Comparison of ENCODE assay signal across 21 cellular contexts in genomic region chr6:105199711-105200110, GRCh38. TPM values are rescaled to one million over a fixed set of nuclear protein-coding genes. Genes with fewer than 3 reads are reported as not detected.
DNase-seq lines count a peak whose midpoint lies in the region; ATAC-seq and TF ChIP-seq lines count a peak whose summit lies in the region.
"Had no signal": no experiment of that assay in that cellular context is flagged by ENCODE, and none has a peak within 500 bp of the region (broad histone marks: within the 10 kb centered on the region; RNA-seq: fewer than 3 reads in every experiment).

No MANE protein-coding gene starts in this region.

- H3K4me1 Mint-ChIP-seq in chondrocyte (ENCODE audit: low read depth), result peaks cover 23% of the 10 kb centered on the region
- no peaks in the 10 kb centered on the region for H3K4me1 Mint-ChIP-seq in endothelial cell (ENCODE audit: unreplicated experiment)
- H3K4me1 Mint-ChIP-seq: GM23338 had no signal

- H3K9me3 Mint-ChIP-seq in chondrocyte (ENCODE audit: low read depth) (peaks cover 3% of the 10 kb centered on the region), endothelial cell (ENCODE audit: unreplicated experiment) (no peaks in the 10 kb centered on the region)

- no peaks in the 10 kb centered on the region for H3K36me3 ChIP-seq in right atrium auricular region
- H3K36me3 ChIP-seq in skeletal muscle satellite cell (ENCODE audit: insufficient read depth, low read length), result no peaks in the 10 kb centered on the region
- H3K36me3 ChIP-seq: MG63 had no signal

- H3K27me3 ChIP-seq in right atrium auricular region (no peaks in the 10 kb centered on the region), skeletal muscle satellite cell (ENCODE audit: control insufficient read depth, insufficient read depth, low read length) (no peaks in the 10 kb centered on the region)
- H3K27me3 ChIP-seq: MG63 had no signal

- peak overlapping the region in 1 of 2 donors; percentile 56 for H3K27ac ChIP-seq in right atrium auricular region

- no peaks in the 10 kb centered on the region for H3K36me3 Mint-ChIP-seq in chondrocyte (ENCODE audit: low read depth)
- H3K36me3 Mint-ChIP-seq in endothelial cell (ENCODE audit: low read depth, unreplicated experiment), result no peaks in the 10 kb centered on the region

- TF ChIP-seq CTCF in right atrium auricular region (IDR thresholded peaks at IDR 0.05) (no peak), chondrocyte (IDR thresholded peaks at IDR 0.05) (no peak), endothelial cell (IDR thresholded peaks at IDR 0.05; ENCODE audit: unreplicated experiment) (no peak)

- no peak overlapping the region for H3K4me3 ChIP-seq in right atrium auricular region
- no peak overlapping the region for H3K4me3 ChIP-seq in skeletal muscle satellite cell (ENCODE audit: low read length)
- H3K4me3 ChIP-seq: GM23338, MG63 had no signal

- H3K4me1 ChIP-seq in right atrium auricular region (no peaks in the 10 kb centered on the region), skeletal muscle satellite cell (ENCODE audit: control insufficient read depth, insufficient read depth, low read length) (peaks cover 12% of the 10 kb centered on the region)

- H3K27me3 Mint-ChIP-seq in chondrocyte (ENCODE audit: low read depth), result no peaks in the 10 kb centered on the region
- no peaks in the 10 kb centered on the region for H3K27me3 Mint-ChIP-seq in endothelial cell (ENCODE audit: unreplicated experiment)

- H3K4me2 ChIP-seq in skeletal muscle satellite cell (ENCODE audit: low read length), result peak overlapping the region; percentile 32
- H3K4me2 ChIP-seq: GM23338 had no signal

- DNase-seq in Right ventricle myocardium inferior (ENCODE audit: missing footprints) (peak; percentile 78), right atrium auricular region (ENCODE audit: low spot score) (no peak), chondrocyte (ENCODE audit: low spot score) (no peak), left ventricle myocardium superior (peak; percentile 85), endothelial cell (ENCODE audit: low spot score) (no peak), cerebellar nuclear complex (lab: John Stamatoyannopoulos, UW) (no peak)
- no peak for DNase-seq in activated naive CD4-positive, alpha-beta T cell treated with anti-CD3 and anti-CD28 coated beads, Interleukin-2, amount 50 U/mL, for 16 hours
- DNase-seq: AML-193, COR-L47, EL, KG1, MG63, NCI-H1092 treated with DMSO at 0.1 percent for 48 hours, NCI-H187, NCI-H446, NCI-H748 treated with DMSO at 0.1 percent for 48 hours, SIG-M5 had no signal

- ATAC-seq in Right ventricle myocardium inferior (peak; percentile 85), left ventricle myocardium superior (peak; percentile 97)
- ATAC-seq: GM23338, HepG2, Panc1 had no signal

- no peak overlapping the region for H3K9ac ChIP-seq in skeletal muscle satellite cell (ENCODE audit: low read depth, low read length)

- H3K27ac Mint-ChIP-seq in chondrocyte (ENCODE audit: unreplicated experiment) (peak overlapping the region; percentile 15), endothelial cell (ENCODE audit: unreplicated experiment) (no peak overlapping the region)
- H3K27ac Mint-ChIP-seq: GM23338 had no signal

- no peak overlapping the region for H3K4me3 Mint-ChIP-seq in chondrocyte (ENCODE audit: unreplicated experiment)
- no peak overlapping the region for H3K4me3 Mint-ChIP-seq in endothelial cell (ENCODE audit: unreplicated experiment)
- H3K4me3 Mint-ChIP-seq: GM23338 had no signal

- intact Hi-C loops in Right ventricle myocardium inferior (cut with DNase I) (no loop called here), left ventricle myocardium superior (cut with micrococcal nuclease) (no loop called here)

- H3K9me3 ChIP-seq in right atrium auricular region, result no peaks in the 10 kb centered on the region
- no peaks in the 10 kb centered on the region for H3K9me3 ChIP-seq in skeletal muscle satellite cell (replicated peaks; ENCODE audit: low read length)
- H3K9me3 ChIP-seq: MG63 had no signal

RNA-seq across cellular contexts. Expression of gene POPDC3, which starts 19.9 kb away (rescaled TPM):
- total RNA-seq in Right ventricle myocardium inferior (47.8 TPM), right atrium auricular region (10 to 100 TPM; 39.3 to 57.6 TPM), chondrocyte (2.6 to 4.6 TPM (median 3.4 TPM) in 3 replicates), left ventricle myocardium superior (59.2 TPM), endothelial cell (ENCODE audit: unreplicated experiment) (5.2 TPM)
- 26.2 and 30.2 TPM in 2 replicates for total RNA-seq in skeletal muscle satellite cell (2012; rRNA removed)

Comparison
In these comparisons a context has a peak if more than half of its experiments do, and no peak if none do; other contexts are left out.
1. DNase-seq: peak in Right ventricle myocardium inferior (single experiment) and left ventricle myocardium superior (single experiment); none in right atrium auricular region (single experiment), chondrocyte (single experiment), endothelial cell (single experiment), cerebellar nuclear complex (0 of 2) and activated naive CD4-positive, alpha-beta T cell treated with anti-CD3 and anti-CD28 coated beads, Interleukin-2, amount 50 U/mL, for 16 hours (single experiment).